8 cellular contexts compared by ENCODE assay signal in the genomic region with DNA sequence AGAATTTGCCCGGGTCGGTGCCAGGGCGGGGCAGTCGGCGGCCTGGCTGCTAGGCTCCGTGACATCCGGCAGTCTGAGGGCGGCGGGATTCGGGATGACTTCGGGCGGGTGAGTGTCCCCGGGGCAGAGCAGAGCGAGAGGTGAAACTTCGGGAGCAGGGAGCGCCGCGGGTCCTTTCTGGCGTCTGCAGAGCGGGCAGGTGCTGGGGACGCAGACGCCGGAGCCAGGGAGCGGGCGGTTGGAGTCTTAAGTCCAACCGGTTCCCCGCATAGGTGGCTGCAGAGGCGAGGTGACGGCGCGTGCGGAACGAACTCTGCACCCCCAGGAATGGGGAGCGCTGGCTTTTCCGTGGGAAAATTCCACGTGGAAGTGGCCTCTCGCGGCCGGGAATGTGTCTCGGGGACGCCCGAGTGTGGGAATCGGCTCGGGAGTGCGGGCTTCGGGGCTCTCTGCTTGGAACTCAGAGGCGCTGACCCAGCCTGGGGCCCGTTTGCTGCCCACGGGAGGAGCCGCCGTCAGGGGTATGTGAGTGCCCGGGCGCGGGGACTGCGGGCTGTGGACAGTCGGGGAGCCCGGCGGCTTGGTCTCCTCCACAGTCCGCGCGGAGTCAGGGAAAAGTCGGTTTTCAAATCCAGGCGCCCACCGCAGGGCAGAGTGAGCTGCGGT. TPM values are rescaled to one million over a fixed set of nuclear protein-coding genes. Genes with fewer than 3 reads are reported as not detected.
DNase-seq lines count a peak whose midpoint lies in the region; TF ChIP-seq lines count a peak whose summit lies in the region.

A gene with protein sequence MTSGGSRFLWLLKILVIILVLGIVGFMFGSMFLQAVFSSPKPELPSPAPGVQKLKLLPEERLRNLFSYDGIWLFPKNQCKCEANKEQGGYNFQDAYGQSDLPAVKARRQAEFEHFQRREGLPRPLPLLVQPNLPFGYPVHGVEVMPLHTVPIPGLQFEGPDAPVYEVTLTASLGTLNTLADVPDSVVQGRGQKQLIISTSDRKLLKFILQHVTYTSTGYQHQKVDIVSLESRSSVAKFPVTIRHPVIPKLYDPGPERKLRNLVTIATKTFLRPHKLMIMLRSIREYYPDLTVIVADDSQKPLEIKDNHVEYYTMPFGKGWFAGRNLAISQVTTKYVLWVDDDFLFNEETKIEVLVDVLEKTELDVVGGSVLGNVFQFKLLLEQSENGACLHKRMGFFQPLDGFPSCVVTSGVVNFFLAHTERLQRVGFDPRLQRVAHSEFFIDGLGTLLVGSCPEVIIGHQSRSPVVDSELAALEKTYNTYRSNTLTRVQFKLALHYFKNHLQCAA (plus strand): TSS at position 71 of the 666 bp plus-strand sequence. CDS start 24 bp downstream, at position 95.

- no peaks in the 10 kb centered on the region for H3K79me2 ChIP-seq in fibroblast of lung (ENCODE audit: control insufficient read depth, insufficient read depth, low read length)
- H3K79me2 ChIP-seq in OCI-LY7 (ENCODE audit: insufficient read depth, low read depth, low read length) = no peaks in the 10 kb centered on the region

- BruUV-seq in OCI-LY7 (replicated peaks; lab: Mats Ljungman, UMichigan) = no TSS peak

- H3K9me2 ChIP-seq in OCI-LY7 (ENCODE audit: insufficient read depth, low read length) = no peaks in the 10 kb centered on the region

- H3K4me1 ChIP-seq in fibroblast of lung (ENCODE audit: control insufficient read depth, extremely low read depth, insufficient read depth, low read length) (no peaks in the 10 kb centered on the region), OCI-LY7 (ENCODE audit: insufficient read depth, low read length, poor library complexity, severe bottlenecking) (no peaks in the 10 kb centered on the region)

- H3K4me2 ChIP-seq in fibroblast of lung (ENCODE audit: extremely low read depth, insufficient read depth, low read length) = peak within 1 kb of the TSS; percentile 77
- H3K4me2 ChIP-seq in OCI-LY7 (ENCODE audit: low read length) = no peak within 1 kb of the TSS

- CTCF ChIA-PET in OCI-LY7 (lab: Charles Lee; ENCODE audit: unreplicated experiment) = no interaction called here

- no peak within 1 kb of the TSS for H3K27ac ChIP-seq in fibroblast of lung (ENCODE audit: insufficient read depth, low read length)
- no peak within 1 kb of the TSS for H3K27ac ChIP-seq in OCI-LY7 (ENCODE audit: low read depth, low read length, poor library complexity, severe bottlenecking)

- H2AFZ ChIP-seq in fibroblast of lung (ENCODE audit: low read length) (no peak within 1 kb of the TSS), OCI-LY7 (ENCODE audit: low read length) (no peak within 1 kb of the TSS)

- POLR2A ChIA-PET in OCI-LY7 (lab: Charles Lee) = no interaction called here

- H4K20me1 ChIP-seq in fibroblast of lung (ENCODE audit: control insufficient read depth, extremely low read depth, insufficient read depth, low read length) = no peaks in the 10 kb centered on the region
- H4K20me1 ChIP-seq in OCI-LY7 (ENCODE audit: insufficient read depth, low read length) = no peaks in the 10 kb centered on the region

- DNase-seq in ELR (ENCODE audit: low read depth) = peak; percentile 51
- DNase-seq in fibroblast of lung (ENCODE audit: low read depth in 2 of 2) = peak in 1 of 2 donors; percentile 7
- no peak for DNase-seq in retinal pigment epithelial cell (ENCODE audit: low read depth)
- no peak for DNase-seq in anterior cingulate cortex (lab: John Stamatoyannopoulos, UW)
- no peak for DNase-seq in OCI-LY7 (ENCODE audit: low spot score)
- DNase-seq in ureter (ENCODE audit: low spot score) = no peak
- DNase-seq in superior temporal gyrus (ENCODE audit: extremely low spot score) = no peak

- no peaks in the 10 kb centered on the region for H3K36me3 ChIP-seq in fibroblast of lung (ENCODE audit: control insufficient read depth, insufficient read depth, low read length)
- H3K36me3 ChIP-seq in OCI-LY7 (ENCODE audit: insufficient read depth, low read length) = no peaks in the 10 kb centered on the region

- no peak within 1 kb of the TSS for H3K9ac ChIP-seq in fibroblast of lung (ENCODE audit: insufficient read depth, low read length)

- H3K4me3 ChIP-seq in WI38 (ENCODE audit: low read depth, low read length) (peak within 1 kb of the TSS; percentile 38), fibroblast of lung (replicated peaks in 1 of 4; ENCODE audit: control extremely low read depth in 1 of 4, insufficient read depth in 1 of 4, low read depth in 3 of 4, low read length in 4 of 4) (peak within 1 kb of the TSS; percentile 24 to 45 (median 33)), retinal pigment epithelial cell (ENCODE audit: low read length) (peak within 1 kb of the TSS; percentile 45), OCI-LY7 (ENCODE audit: low read depth, low read length, poor library complexity, severe bottlenecking) (no peak within 1 kb of the TSS)

- peaks cover 19% of the 10 kb centered on the region for H3K27me3 ChIP-seq in fibroblast of lung (ENCODE audit: control insufficient read depth, insufficient read depth, low read length)

- H3K9me3 ChIP-seq in fibroblast of lung (ENCODE audit: control insufficient read depth, insufficient read depth, low read depth, low read length) (no peaks in the 10 kb centered on the region), OCI-LY7 (ENCODE audit: low read length) (no peaks in the 10 kb centered on the region)

- intact Hi-C loops in OCI-LY7 (cut with micrococcal nuclease; ENCODE audit: unreplicated experiment) = no loop called here

- TF ChIP-seq CTCF in WI38 (IDR thresholded peaks at IDR 0.05; ENCODE audit: low read depth, low read length) (no peak), fibroblast of lung (conservative IDR thresholded peaks at IDR 0.05 in 1 of 2, IDR thresholded peaks at IDR 0.05 in 1 of 2; ENCODE audit: low read depth in 1 of 2, low read length in 2 of 2) (no peak), retinal pigment epithelial cell (conservative IDR thresholded peaks at IDR 0.05; ENCODE audit: low read depth, low read length) (no peak), OCI-LY7 (conservative IDR thresholded peaks at IDR 0.05; ENCODE audit: low read length) (no peak)

RNA-seq across cellular contexts. Expression of the gene that starts here (rescaled TPM):
- total RNA-seq in fibroblast of lung (under 0.01 TPM in 1 of 2 replicates, not detected in the other), OCI-LY7 (2022) (not detected in 2 replicates), ureter (0.05 TPM)
- 0.01 and 0.02 TPM in 2 replicates for polyA plus RNA-seq in fibroblast of lung
- polyA plus RNA-seq in fibroblast of lung (2012) = not detected in 2 replicates
- polyA minus RNA-seq in fibroblast of lung (ENCODE audit: low replicate concordance) = not detected in 2 replicates
- not detected in 2 replicates for total RNA-seq in OCI-LY7 (2014; rRNA removed; shearing (Covaris generic))
